8 cellular contexts compared by ENCODE assay signal in the genomic region with DNA sequence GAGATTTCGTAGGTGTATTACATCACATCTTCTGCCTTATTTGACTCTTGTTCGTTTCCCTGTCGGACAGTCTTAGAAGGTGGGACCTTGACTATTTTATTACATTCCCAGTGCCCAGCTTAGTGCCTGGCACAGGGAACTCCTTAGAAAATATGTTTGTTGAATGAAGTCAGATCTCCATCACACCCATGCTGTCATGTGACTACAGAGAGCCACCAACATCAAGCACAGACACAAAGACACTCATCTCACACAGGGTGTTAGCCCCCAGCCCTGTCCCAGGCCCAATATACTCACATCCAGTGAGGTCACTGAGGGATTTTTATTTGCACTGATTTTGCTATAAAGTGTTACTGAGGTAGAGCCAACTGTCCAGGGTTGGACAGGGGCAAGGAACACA. TPM values are rescaled to one million over a fixed set of nuclear protein-coding genes. Genes with fewer than 3 reads are reported as not detected.
DNase-seq lines count a peak whose midpoint lies in the region; ATAC-seq, FAIRE-seq and TF ChIP-seq lines count a peak whose summit lies in the region.

No MANE protein-coding gene starts in this region.

- peak overlapping the region; percentile 94 for H3K27ac Mint-ChIP-seq in activated naive CD4-positive, alpha-beta T cell treated with anti-CD3 and anti-CD28 coated beads, Interleukin-2, amount 50 U/mL, for 24 hours
- peak overlapping the region; percentile 95 for H3K27ac Mint-ChIP-seq in astrocyte (ENCODE audit: unreplicated experiment)
- H3K27ac Mint-ChIP-seq in mesothelial cell of epicardium = peak overlapping the region; percentile 96

- peak overlapping the region; percentile 86 for H3K4me2 ChIP-seq in astrocyte (ENCODE audit: low read length)

- peak overlapping the region; percentile 91 for H3K27ac ChIP-seq in astrocyte (ENCODE audit: low read depth, low read length)
- peak overlapping the region; percentile 95 for H3K27ac ChIP-seq in upper lobe of right lung

- ATAC-seq in upper lobe of right lung (no peak), HG03521 (IDR thresholded peaks at IDR 0.05; ENCODE audit: unreplicated experiment) (no peak)

- peaks cover 46% of the 10 kb centered on the region for H3K79me2 ChIP-seq in astrocyte (ENCODE audit: insufficient read depth, low read length)

- intact Hi-C loops in upper lobe of right lung (cut with DNase I) = no loop called here

- H3K9me3 ChIP-seq in astrocyte (ENCODE audit: insufficient read depth, low read depth, low read length) (no peaks in the 10 kb centered on the region), upper lobe of right lung (no peaks in the 10 kb centered on the region)

- H3K4me3 Mint-ChIP-seq in activated naive CD4-positive, alpha-beta T cell treated with anti-CD3 and anti-CD28 coated beads, Interleukin-2, amount 50 U/mL, for 24 hours = peak overlapping the region; percentile 94
- H3K4me3 Mint-ChIP-seq in astrocyte (ENCODE audit: unreplicated experiment) (peak overlapping the region; percentile 90), mesothelial cell of epicardium (peak overlapping the region; percentile 88)

- no peak for FAIRE-seq in astrocyte (lab: Jason Lieb, UNC)

- DNase-seq in activated naive CD4-positive, alpha-beta T cell treated with anti-CD3 and anti-CD28 coated beads, Interleukin-2, amount 50 U/mL, for 16 hours = no peak
- DNase-seq in astrocyte (ENCODE audit: low read depth) (no peak), mesothelial cell of epicardium (ENCODE audit: low spot score in 2 of 2, unreplicated experiment in 2 of 2) (no peak), upper lobe of right lung (no peak), NCI-H1436 treated with DMSO at 0.1 percent for 48 hours (lab: John Stamatoyannopoulos, UW) (no peak), germinal center (ENCODE audit: low spot score) (no peak)

- no peaks in the 10 kb centered on the region for H3K27me3 Mint-ChIP-seq in activated naive CD4-positive, alpha-beta T cell treated with anti-CD3 and anti-CD28 coated beads, Interleukin-2, amount 50 U/mL, for 24 hours
- H3K27me3 Mint-ChIP-seq in astrocyte (ENCODE audit: low read depth, unreplicated experiment) (no peaks in the 10 kb centered on the region), mesothelial cell of epicardium (ENCODE audit: low read depth) (no peaks in the 10 kb centered on the region)

- no peaks in the 10 kb centered on the region for H3K27me3 ChIP-seq in astrocyte (ENCODE audit: insufficient read depth, low read length)
- no peaks in the 10 kb centered on the region for H3K27me3 ChIP-seq in upper lobe of right lung

- peak overlapping the region; percentile 97 for H3K9ac ChIP-seq in astrocyte (ENCODE audit: low read length)

- no peaks in the 10 kb centered on the region for H3K9me3 Mint-ChIP-seq in activated naive CD4-positive, alpha-beta T cell treated with anti-CD3 and anti-CD28 coated beads, Interleukin-2, amount 50 U/mL, for 24 hours
- H3K9me3 Mint-ChIP-seq in astrocyte (ENCODE audit: unreplicated experiment) (no peaks in the 10 kb centered on the region), mesothelial cell of epicardium (no peaks in the 10 kb centered on the region)

- no peak overlapping the region for H2AFZ ChIP-seq in astrocyte (ENCODE audit: low read depth, low read length)

- H3K36me3 ChIP-seq in astrocyte (ENCODE audit: insufficient read depth, low read length) (peaks cover 5% of the 10 kb centered on the region), upper lobe of right lung (peaks cover 16% of the 10 kb centered on the region)

- TF ChIP-seq CTCF in astrocyte (IDR thresholded peaks at IDR 0.05; ENCODE audit: insufficient read depth, low read depth, low read length) (no peak), mesothelial cell of epicardium (IDR thresholded peaks at IDR 0.05; ENCODE audit: unreplicated experiment) (no peak), upper lobe of right lung (IDR thresholded peaks at IDR 0.05) (no peak)

- peaks cover 35% of the 10 kb centered on the region for H4K20me1 ChIP-seq in astrocyte (ENCODE audit: insufficient read depth, low read length)

- H3K36me3 Mint-ChIP-seq in activated naive CD4-positive, alpha-beta T cell treated with anti-CD3 and anti-CD28 coated beads, Interleukin-2, amount 50 U/mL, for 24 hours = peaks cover 9% of the 10 kb centered on the region
- H3K36me3 Mint-ChIP-seq in astrocyte (ENCODE audit: low read depth, unreplicated experiment) (peaks cover 27% of the 10 kb centered on the region), mesothelial cell of epicardium (peaks cover 2% of the 10 kb centered on the region)

- H3K4me3 ChIP-seq in astrocyte (ENCODE audit: insufficient read depth, low read depth, low read length) = no peak overlapping the region
- H3K4me3 ChIP-seq in upper lobe of right lung = no peak overlapping the region

- peaks cover 59% of the 10 kb centered on the region for H3K4me1 Mint-ChIP-seq in activated naive CD4-positive, alpha-beta T cell treated with anti-CD3 and anti-CD28 coated beads, Interleukin-2, amount 50 U/mL, for 24 hours
- H3K4me1 Mint-ChIP-seq in astrocyte (ENCODE audit: low read depth, unreplicated experiment) = peaks cover 28% of the 10 kb centered on the region
- H3K4me1 Mint-ChIP-seq in mesothelial cell of epicardium = peaks cover 26% of the 10 kb centered on the region

- peaks cover 29% of the 10 kb centered on the region for H3K4me1 ChIP-seq in astrocyte (ENCODE audit: insufficient read depth, low read length)
- H3K4me1 ChIP-seq in upper lobe of right lung = peaks cover 24% of the 10 kb centered on the region

RNA-seq across cellular contexts. Expression of a gene that starts 0.7 kb away (rescaled TPM):
- total RNA-seq in astrocyte = 71.3 and 72.4 TPM in 2 replicates
- total RNA-seq in mesothelial cell of epicardium = 34.9 to 37.5 TPM (median 37.0 TPM) in 3 replicates
- 19.4 TPM for total RNA-seq in upper lobe of right lung

RNA-seq across cellular contexts. Expression of a gene that starts 6.4 kb away (rescaled TPM):
- total RNA-seq in astrocyte = 20.4 and 21.1 TPM in 2 replicates
- total RNA-seq in mesothelial cell of epicardium = 59.9 to 68.5 TPM (median 63.6 TPM) in 3 replicates
- total RNA-seq in upper lobe of right lung = 25.8 TPM

RNA-seq across cellular contexts. Expression of a gene that starts 6.7 kb away (rescaled TPM):
- total RNA-seq in astrocyte = 59.9 and 61.8 TPM in 2 replicates
- total RNA-seq in mesothelial cell of epicardium = 56.5 to 62.2 TPM (median 61.5 TPM) in 3 replicates
- total RNA-seq in upper lobe of right lung = 89.4 TPM

RNA-seq across cellular contexts. Expression of a gene that starts 10.5 kb away (rescaled TPM):
- total RNA-seq in astrocyte (2.4 and 3.6 TPM in 2 replicates), mesothelial cell of epicardium (5.2 to 7.6 TPM (median 5.9 TPM) in 3 replicates), upper lobe of right lung (21.4 TPM)
